Comparison of ENCODE assay signal across 9 cellular contexts in the genomic region with DNA sequence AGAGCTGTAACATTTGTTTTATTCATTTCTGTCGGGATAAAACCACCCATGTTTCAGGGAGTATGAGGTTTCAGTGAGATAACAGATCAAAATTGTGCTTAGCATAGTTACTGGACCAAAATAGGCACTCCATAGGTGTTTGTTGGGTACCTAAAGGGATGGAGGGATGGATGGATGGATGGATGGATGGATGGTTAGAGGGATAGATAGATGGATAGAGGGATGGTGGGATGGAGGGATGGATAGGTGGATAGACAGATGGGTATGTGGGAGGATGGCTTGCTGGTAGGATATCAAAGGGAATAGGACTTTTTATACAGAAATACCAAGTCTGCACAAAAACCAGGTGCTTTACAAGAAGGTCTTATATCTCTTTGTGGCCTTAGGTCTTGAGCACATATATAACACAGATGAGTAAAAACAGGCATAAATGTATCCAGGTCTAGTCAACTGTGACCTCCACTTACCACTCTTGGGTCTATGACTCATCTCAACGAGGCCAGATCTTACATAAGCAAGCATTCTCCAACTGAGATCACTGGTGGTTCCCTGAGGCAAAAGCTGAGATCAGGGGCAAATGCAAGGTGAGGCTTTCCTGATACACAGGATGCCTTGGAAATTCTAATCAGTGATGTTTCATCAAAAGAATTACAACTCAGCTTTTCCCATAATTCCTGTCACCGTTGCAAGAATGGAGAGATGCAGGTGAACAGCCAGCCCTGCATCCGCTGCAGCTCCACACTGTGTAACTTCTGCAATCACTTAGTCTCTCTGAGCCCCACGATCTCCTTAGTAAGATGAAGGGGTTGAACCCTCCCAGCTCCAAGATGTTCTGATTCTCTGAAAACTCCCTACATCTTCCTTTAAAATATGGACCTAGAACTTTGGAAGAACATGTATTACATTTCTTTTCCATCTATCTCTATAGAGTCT. TPM values are rescaled to one million over a fixed set of nuclear protein-coding genes. Genes with fewer than 3 reads are reported as not detected.
DNase-seq lines count a peak whose midpoint lies in the region; ATAC-seq and TF ChIP-seq lines count a peak whose summit lies in the region.
"Had no signal": no experiment of that assay in that cellular context is flagged by ENCODE, and none has a peak within 500 bp of the region (broad histone marks: within the 10 kb centered on the region; RNA-seq: fewer than 3 reads in every experiment).

No MANE protein-coding gene starts in this region.

- H3K36me3 Mint-ChIP-seq in activated CD4-positive, alpha-beta memory T cell treated with anti-CD3 and anti-CD28 coated beads for 36 hours: no peaks in the 10 kb centered on the region

- CTCF ChIA-PET in activated CD4-positive, alpha-beta memory T cell treated with anti-CD3 and anti-CD28 coated beads for 36 hours (lab: Charles Lee): interaction anchor here (0.5 to 2.3 kb wide), 7 partner anchors 24 to 699 kb away, joined by 3 to 9 read pairs (median 3); no protein-coding TSS in a partner anchor

- H3K4me3 Mint-ChIP-seq in activated CD4-positive, alpha-beta memory T cell treated with anti-CD3 and anti-CD28 coated beads for 36 hours: no peak overlapping the region
- H3K4me3 Mint-ChIP-seq: central memory CD8-positive, alpha-beta T cell had no signal

- POLR2A ChIA-PET in activated CD4-positive, alpha-beta memory T cell treated with anti-CD3 and anti-CD28 coated beads for 36 hours (lab: Charles Lee): interaction anchor here (0.7 to 1.3 kb wide), 5 partner anchors 20 to 55 kb away, joined by 3 to 5 read pairs (median 4); no protein-coding TSS in a partner anchor

- peak; percentile 43 for DNase-seq in AG10803 (ENCODE audit: low read depth)
- peak; percentile 68 for DNase-seq in activated CD4-positive, alpha-beta memory T cell treated with anti-CD3 and anti-CD28 coated beads for 36 hours
- peak; percentile 50 for DNase-seq in stimulated activated CD4-positive, alpha-beta T cell treated with anti-CD3 and anti-CD28 coated beads, Interleukin-1b, Interleukin-23, amount 100 ng/mL, for 48 hours
- DNase-seq in mesenteric fat pad (ENCODE audit: low spot score): no peak
- no peak for DNase-seq in putamen (ENCODE audit: low spot score)
- no peak for DNase-seq in left ventricle myocardium superior

- no peaks in the 10 kb centered on the region for H3K9me3 Mint-ChIP-seq in activated CD4-positive, alpha-beta memory T cell treated with anti-CD3 and anti-CD28 coated beads for 36 hours
- H3K9me3 Mint-ChIP-seq: central memory CD8-positive, alpha-beta T cell had no signal

- peak; percentile 66 for ATAC-seq in GM18909 (IDR thresholded peaks at IDR 0.05; ENCODE audit: poor library complexity, unreplicated experiment)
- peak; percentile 67 for ATAC-seq in HG03095 (IDR thresholded peaks at IDR 0.05; ENCODE audit: unreplicated experiment)
- ATAC-seq in left ventricle myocardium superior: no peak

- no peak overlapping the region for H3K4me3 ChIP-seq in AG10803 (ENCODE audit: low read length)

- no peak overlapping the region for H3K27ac Mint-ChIP-seq in activated CD4-positive, alpha-beta memory T cell treated with anti-CD3 and anti-CD28 coated beads for 36 hours

- H3K27me3 Mint-ChIP-seq in activated CD4-positive, alpha-beta memory T cell treated with anti-CD3 and anti-CD28 coated beads for 36 hours: peaks cover 7% of the 10 kb centered on the region
- H3K27me3 Mint-ChIP-seq: central memory CD8-positive, alpha-beta T cell had no signal

- TF ChIP-seq CTCF in AG10803 (conservative IDR thresholded peaks at IDR 0.05; ENCODE audit: low read length): no peak

- intact Hi-C loops in activated CD4-positive, alpha-beta memory T cell treated with anti-CD3 and anti-CD28 coated beads for 36 hours (cut with micrococcal nuclease): loop anchor here (1.0 kb wide), 3 partner anchors 25 to 56 kb away; no protein-coding TSS in a partner anchor
- intact Hi-C loops in left ventricle myocardium superior (cut with micrococcal nuclease): no loop called here

- H3K4me1 Mint-ChIP-seq in activated CD4-positive, alpha-beta memory T cell treated with anti-CD3 and anti-CD28 coated beads for 36 hours (ENCODE audit: low read depth): peaks cover 18% of the 10 kb centered on the region

RNA-seq across cellular contexts. Expression of gene PTAFR, which starts 32.0 kb away (rescaled TPM):
- under 1 TPM; 0.15 to 0.19 TPM for total RNA-seq in activated CD4-positive, alpha-beta memory T cell treated with anti-CD3 and anti-CD28 coated beads for 36 hours
- total RNA-seq in mesenteric fat pad: 22.8 TPM
- 2.2 TPM for total RNA-seq in left ventricle myocardium superior

RNA-seq across cellular contexts. Expression of gene EYA3, which starts 56.1 kb away (rescaled TPM):
- total RNA-seq in activated CD4-positive, alpha-beta memory T cell treated with anti-CD3 and anti-CD28 coated beads for 36 hours: 10 to 100 TPM; 26.4 to 27.4 TPM
- total RNA-seq in mesenteric fat pad: 15.3 TPM
- total RNA-seq in left ventricle myocardium superior: 21.1 TPM

Comparison
In these comparisons a context has a peak if more than half of its experiments do, and no peak if none do; other contexts are left out.
1. DNase-seq: peak in AG10803 (single experiment), activated CD4-positive, alpha-beta memory T cell treated with anti-CD3 and anti-CD28 coated beads for 36 hours (single experiment) and stimulated activated CD4-positive, alpha-beta T cell treated with anti-CD3 and anti-CD28 coated beads, Interleukin-1b, Interleukin-23, amount 100 ng/mL, for 48 hours (single experiment); none in mesenteric fat pad (single experiment), putamen (single experiment) and left ventricle myocardium superior (single experiment).